Comparison of ENCODE assay signal across 16 cellular contexts in the genomic region with DNA sequence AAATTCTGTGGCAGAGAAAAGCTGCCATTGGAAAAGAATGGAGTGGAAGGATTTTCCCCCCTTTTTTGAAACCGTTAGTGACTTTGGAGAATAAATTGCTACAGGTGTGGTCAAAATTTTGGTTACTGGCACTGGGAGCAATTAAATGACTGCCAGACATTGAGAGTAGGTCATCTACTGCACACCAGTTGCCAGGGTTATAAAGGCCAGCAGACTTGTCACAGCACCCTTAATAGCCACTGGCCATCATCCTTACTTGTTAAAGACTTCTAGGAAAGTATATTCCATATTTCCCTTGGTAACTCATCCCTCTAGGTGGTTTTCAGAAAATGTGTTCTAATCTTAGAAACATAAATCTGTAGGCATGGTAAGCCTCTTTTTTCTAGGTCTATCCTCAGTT.
"Had no signal": no experiment of that assay in that cellular context is flagged by ENCODE, and none has a peak within 500 bp of the region (broad histone marks: within the 10 kb centered on the region; RNA-seq: fewer than 3 reads in every experiment).

No MANE protein-coding gene starts in this region.

- H3K27me3 Mint-ChIP-seq: activated naive CD8-positive, alpha-beta T cell treated with anti-CD3 and anti-CD28 coated beads for 36 hours; activated T-cell treated with anti-CD3 and anti-CD28 coated beads, Interleukin-2, amount 50 U/mL, for 24 hours; activated T-helper 17 cell treated with anti-CD3 and anti-CD28 coated beads, Interleukin-2, amount 50 U/mL, for 72 hours had no signal

- DNase-seq: activated CD8-positive, alpha-beta memory T cell treated with anti-CD3 and anti-CD28 coated beads, Interleukin-2, amount 50 U/mL, for 4 hours; activated naive CD8-positive, alpha-beta T cell treated with anti-CD3 and anti-CD28 coated beads for 36 hours; activated T-cell treated with anti-CD3 and anti-CD28 coated beads, Interleukin-2, amount 50 U/mL, for 24 hours; endodermal cell; esophagus squamous epithelium; kidney; nucleus accumbens; retina; stimulated activated CD4-positive, alpha-beta T cell treated with anti-CD3 and anti-CD28 coated beads, Interleukin-4, amount 100 ng/mL, for 24 hours; stimulated activated naive CD4-positive, alpha-beta T cell treated with Interleukin-2 at 50 U/mL for 16 hours; T1000; upper lobe of right lung had no signal

- H3K9me3 Mint-ChIP-seq: activated naive CD8-positive, alpha-beta T cell treated with anti-CD3 and anti-CD28 coated beads for 36 hours; activated T-cell treated with anti-CD3 and anti-CD28 coated beads, Interleukin-2, amount 50 U/mL, for 24 hours; activated T-helper 17 cell treated with anti-CD3 and anti-CD28 coated beads, Interleukin-2, amount 50 U/mL, for 72 hours; endodermal cell had no signal

- H3K27ac ChIP-seq: coronary artery, esophagus squamous epithelium, upper lobe of right lung had no signal

- ATAC-seq: activated T-helper 17 cell treated with anti-CD3 and anti-CD28 coated beads, Interleukin-2, amount 50 U/mL, for 72 hours; upper lobe of right lung; WTC11 had no signal

- H3K4me3 Mint-ChIP-seq: activated naive CD8-positive, alpha-beta T cell treated with anti-CD3 and anti-CD28 coated beads for 36 hours; activated T-cell treated with anti-CD3 and anti-CD28 coated beads, Interleukin-2, amount 50 U/mL, for 24 hours; activated T-helper 17 cell treated with anti-CD3 and anti-CD28 coated beads, Interleukin-2, amount 50 U/mL, for 72 hours; endodermal cell; WTC11 had no signal

- H3K36me3 ChIP-seq: esophagus squamous epithelium, upper lobe of right lung had no signal

- H3K27ac Mint-ChIP-seq: activated naive CD8-positive, alpha-beta T cell treated with anti-CD3 and anti-CD28 coated beads for 36 hours; activated T-cell treated with anti-CD3 and anti-CD28 coated beads, Interleukin-2, amount 50 U/mL, for 24 hours; activated T-helper 17 cell treated with anti-CD3 and anti-CD28 coated beads, Interleukin-2, amount 50 U/mL, for 72 hours; endodermal cell; WTC11 had no signal

- FAIRE-seq: astrocyte, kidney had no signal

- H3K36me3 Mint-ChIP-seq: activated naive CD8-positive, alpha-beta T cell treated with anti-CD3 and anti-CD28 coated beads for 36 hours; WTC11 had no signal

- H3K9me3 ChIP-seq: esophagus squamous epithelium, upper lobe of right lung had no signal

- H3K27me3 ChIP-seq: esophagus squamous epithelium, upper lobe of right lung had no signal

- H3K4me3 ChIP-seq: coronary artery, esophagus squamous epithelium, upper lobe of right lung had no signal
